In genomic region chr10:13485623-13486022, GRCh38 we compare ENCODE assay signal across 1 cellular context.
TF ChIP-seq lines count a peak whose summit lies in the region.

No MANE protein-coding gene starts in this region.

TF ChIP-seq in HepG2, 621 proteins besides CTCF, POLR2A, EP300 and RAD21 (continued from another document):
- no peak for TF ChIP-seq DZIP1 (CRISPR knock-in tag; IDR thresholded peaks at IDR 0.05)
- TF ChIP-seq NCOA5 (CRISPR knock-in tag; IDR thresholded peaks at IDR 0.05) = no peak
- no peak for TF ChIP-seq THYN1 (CRISPR knock-in tag; IDR thresholded peaks at IDR 0.05; ENCODE audit: borderline replicate concordance, low read depth)
- no peak for TF ChIP-seq HMG20B (CRISPR knock-in tag; conservative IDR thresholded peaks at IDR 0.05)
- no peak for TF ChIP-seq ZNF792 (CRISPR knock-in tag; IDR thresholded peaks at IDR 0.05)
- no peak for TF ChIP-seq MIER3 (CRISPR knock-in tag; IDR thresholded peaks at IDR 0.05; ENCODE audit: borderline replicate concordance)
- TF ChIP-seq TCF7L2 (IDR thresholded peaks at IDR 0.05; ENCODE audit: low read depth, low read length) = no peak
- TF ChIP-seq NFIC (IDR thresholded peaks at IDR 0.05; ENCODE audit: low read length) = no peak
- no peak for TF ChIP-seq ATF4 (CRISPR knock-in tag; IDR thresholded peaks at IDR 0.05)
- no peak for TF ChIP-seq ARHGAP35 (CRISPR knock-in tag; IDR thresholded peaks at IDR 0.05; ENCODE audit: borderline replicate concordance)
- no peak for TF ChIP-seq FOXK2 (IDR thresholded peaks at IDR 0.05)
